In genomic region chr2:47070155-47070919, GRCh38 we compare ENCODE assay signal across 8 cellular contexts.
DNase-seq lines count a peak whose midpoint lies in the region; ATAC-seq and TF ChIP-seq lines count a peak whose summit lies in the region.

No MANE protein-coding gene starts in this region.

- peak overlapping the region; percentile 78 for H3K18ac ChIP-seq in IMR-90 (ENCODE audit: low read depth, low read length)

- DNase-seq in IMR-90 (no peak), GM10266 (ENCODE audit: extremely low spot score) (no peak), hippocampal formation (lab: John Stamatoyannopoulos, UW) (no peak), amygdala (lab: John Stamatoyannopoulos, UW) (no peak), NCI-H187 treated with DMSO at 0.1 percent for 48 hours (lab: John Stamatoyannopoulos, UW) (no peak)

- H4K91ac ChIP-seq in IMR-90 (ENCODE audit: insufficient read depth, low read depth, low read length): peak overlapping the region; percentile 99

- peaks cover 7% of the 10 kb centered on the region for H3K36me3 Mint-ChIP-seq in nephron (ENCODE audit: low read depth)

- CTCF ChIA-PET in IMR-90 (lab: Yijun Ruan, JAX): interaction anchor here (1.0 kb wide), 1 partner anchor 252 kb away, joined by 3 read pairs; no protein-coding TSS in a partner anchor

- H2BK5ac ChIP-seq in IMR-90 (ENCODE audit: low read depth, low read length, poor library complexity, severe bottlenecking): peak overlapping the region; percentile 94

- H3K79me1 ChIP-seq in IMR-90 (ENCODE audit: low read depth in 1 of 2, low read length in 2 of 2): peaks cover 19 to 76% of the 10 kb centered on the region in 2 experiments

- H2BK15ac ChIP-seq in IMR-90 (ENCODE audit: low read depth, low read length): peak overlapping the region; percentile 69; the same call in 2 of the 3 replicates

- no peaks in the 10 kb centered on the region for H3K27me3 Mint-ChIP-seq in nephron (ENCODE audit: low read depth)

- peak overlapping the region; percentile 97 for H3K14ac ChIP-seq in IMR-90 (replicated peaks; ENCODE audit: low read depth, low read length)

- peaks cover 60% of the 10 kb centered on the region for H3K9me1 ChIP-seq in IMR-90 (ENCODE audit: insufficient read depth, low read length)

- WGBS in IMR-90 (ENCODE audit: extremely low coverage in 2 of 2, insufficient read length in 1 of 2), 2 experiments: 100% methylated on average over 2 of the region's 13 CpGs; no CpG with 5 or more reads in 1 of the 2 experiments

- no peak for TF ChIP-seq CTCF in IMR-90 (conservative IDR thresholded peaks at IDR 0.05; ENCODE audit: low read depth, low read length)
- TF ChIP-seq CTCF in nephron (IDR thresholded peaks at IDR 0.05; ENCODE audit: unreplicated experiment in 3 of 3): no peak
- TF ChIP-seq CTCF in GM10266 (IDR thresholded peaks at IDR 0.05; ENCODE audit: control insufficient read depth, insufficient read depth, low read depth, missing control alignments): no peak

- peak overlapping the region; percentile 97 for H2AK9ac ChIP-seq in IMR-90 (replicated peaks; ENCODE audit: low read depth, low read length, poor library complexity)

- H3K56ac ChIP-seq in IMR-90 (ENCODE audit: extremely low read depth, insufficient read depth, low read length): peak overlapping the region; percentile 69; the same call in 1 of the 2 replicates

- no peak for ATAC-seq in IMR-90 (ENCODE audit: low read depth)

- H2BK20ac ChIP-seq in IMR-90 (ENCODE audit: low read depth, low read length): peak overlapping the region; percentile 96

- H3K36me3 ChIP-seq in ACC112 (ENCODE audit: insufficient read depth, low read length): 0 out of 2 replicates have a peak, but pooled peaks cover 10% of the 10 kb centered on the region
- peaks cover 9% of the 10 kb centered on the region; the same call in 1 of the 2 replicates for H3K36me3 ChIP-seq in IMR-90 (ENCODE audit: control insufficient read depth, insufficient read depth, low read length)
- peaks cover 0 to 23% of the 10 kb centered on the region in 2 donors for H3K36me3 ChIP-seq in duodenal mucosa (ENCODE audit: control insufficient read depth in 1 of 2, insufficient read depth in 2 of 2, low read length in 2 of 2)

- peaks cover 68% of the 10 kb centered on the region for H3K4me1 ChIP-seq in ACC112 (ENCODE audit: control insufficient read depth, insufficient read depth, low read length, unreplicated experiment)
- peaks cover 46% of the 10 kb centered on the region for H3K4me1 ChIP-seq in IMR-90 (ENCODE audit: control insufficient read depth, insufficient read depth, low read length)
- H3K4me1 ChIP-seq in duodenal mucosa (ENCODE audit: control insufficient read depth in 1 of 2, insufficient read depth in 2 of 2, low read length in 2 of 2): peaks cover 70% of the 10 kb centered on the region in 2 donors

- no peak overlapping the region for H3K4me3 Mint-ChIP-seq in nephron

- peak overlapping the region; percentile 50 for H3K9ac ChIP-seq in IMR-90 (ENCODE audit: low read depth, low read length)
- H3K9ac ChIP-seq in duodenal mucosa (ENCODE audit: low read depth in 1 of 2, low read length in 2 of 2): peak overlapping the region in 1 of 2 donors; percentile 33

- peak overlapping the region; percentile 98 for H3K27ac ChIP-seq in ACC112 (ENCODE audit: low read depth, low read length)
- H3K27ac ChIP-seq in IMR-90 (ENCODE audit: insufficient read depth, low read length): peak overlapping the region; percentile 87
- H3K27ac ChIP-seq in duodenal mucosa (ENCODE audit: low read depth, low read length): peak overlapping the region; percentile 69

- peak overlapping the region; percentile 100 for H2AK5ac ChIP-seq in IMR-90 (ENCODE audit: low read depth, low read length)

- TF ChIP-seq RAD21 in IMR-90 (IDR thresholded peaks at IDR 0.05; ENCODE audit: low read length): no peak

- BruUV-seq in IMR-90 (replicated peaks; lab: Mats Ljungman, UMichigan): no TSS peak

- in situ Hi-C loops in IMR-90 (cut with MboI; ENCODE audit: low sequenced_read_pairs): no loop called here

- peak overlapping the region; percentile 75 to 92 for H4K8ac ChIP-seq in IMR-90 (ENCODE audit: low read depth in 2 of 2, low read length in 2 of 2)

- H4K20me1 ChIP-seq in IMR-90 (ENCODE audit: insufficient read depth, low read length): no peaks in the 10 kb centered on the region

- peak overlapping the region; percentile 83 for H4K5ac ChIP-seq in IMR-90 (ENCODE audit: low read depth, low read length)

- H3K4me2 ChIP-seq in IMR-90 (ENCODE audit: low read depth, low read length): no peak overlapping the region

- intact Hi-C loops in IMR-90 (cut with micrococcal nuclease): no loop called here

- no peak overlapping the region for H3K4me3 ChIP-seq in ACC112 (ENCODE audit: low read depth, low read length)
- no peak overlapping the region for H3K4me3 ChIP-seq in IMR-90 (ENCODE audit: insufficient read depth, low read depth, low read length)
- no peak overlapping the region for H3K4me3 ChIP-seq in duodenal mucosa (ENCODE audit: low read depth in 1 of 2, low read length in 2 of 2)

- H3K27ac Mint-ChIP-seq in nephron: peak overlapping the region in 2 of 3 experiments; percentile 49 to 97

- H3K27me3 ChIP-seq in ACC112 (ENCODE audit: insufficient read depth, low read length): no peaks in the 10 kb centered on the region
- H3K27me3 ChIP-seq in IMR-90 (ENCODE audit: control insufficient read depth, insufficient read depth, low read length): no peaks in the 10 kb centered on the region
- no peaks in the 10 kb centered on the region for H3K27me3 ChIP-seq in duodenal mucosa (ENCODE audit: control insufficient read depth in 1 of 2, insufficient read depth in 2 of 2, low read length in 2 of 2)

- H3K9me3 ChIP-seq in IMR-90 (ENCODE audit: control insufficient read depth, insufficient read depth, low read length) (no peaks in the 10 kb centered on the region), duodenal mucosa (ENCODE audit: control insufficient read depth in 1 of 2, low read length in 2 of 2) (no peaks in the 10 kb centered on the region)

- H3K23ac ChIP-seq in IMR-90 (ENCODE audit: low read depth, low read length): peak overlapping the region; percentile 91

- H3K4me1 Mint-ChIP-seq in nephron: peaks cover 62% of the 10 kb centered on the region

- peaks cover 7% of the 10 kb centered on the region for H3K79me2 ChIP-seq in ACC112 (ENCODE audit: control insufficient read depth, insufficient read depth, low read length, unreplicated experiment)

- no peak for TF ChIP-seq POLR2A in IMR-90 (IDR thresholded peaks at IDR 0.05; ENCODE audit: low read depth, low read length)

- no peaks in the 10 kb centered on the region for H3K9me3 Mint-ChIP-seq in nephron

- dilution Hi-C loops in IMR-90 (cut with HindIII; ENCODE audit: low sequenced_read_pairs, unreplicated experiment): no loop called here

- peak overlapping the region; percentile 100 for H3K4ac ChIP-seq in IMR-90 (ENCODE audit: low read depth, low read length)

- H2AFZ ChIP-seq in ACC112 (ENCODE audit: low read length, unreplicated experiment) (no peak overlapping the region), IMR-90 (replicated peaks; ENCODE audit: low read length, poor library complexity) (peak overlapping the region; percentile 68)

- H2BK120ac ChIP-seq in IMR-90 (ENCODE audit: low read depth, low read length): peak overlapping the region; percentile 99

- POLR2A ChIA-PET in IMR-90 (lab: Charles Lee; ENCODE audit: unreplicated experiment): interaction anchor here (1.0 kb wide), 1 partner anchor 27 kb away, joined by 8 read pairs; no protein-coding TSS in a partner anchor

TF ChIP-seq in IMR-90, 13 proteins besides CTCF, POLR2A, EP300 and RAD21:
- no peak for TF ChIP-seq RCOR1 (IDR thresholded peaks at IDR 0.05; ENCODE audit: insufficient replicate concordance, low read length)
- TF ChIP-seq BHLHE40 (IDR thresholded peaks at IDR 0.05; ENCODE audit: low read depth, low read length): no peak
- TF ChIP-seq FOS (IDR thresholded peaks at IDR 0.05; ENCODE audit: low read depth, low read length): no peak
- TF ChIP-seq SMC3 (IDR thresholded peaks at IDR 0.05; ENCODE audit: low read depth, low read length): no peak
- no peak for TF ChIP-seq CEBPB (IDR thresholded peaks at IDR 0.05; ENCODE audit: low read depth, low read length)
- no peak for TF ChIP-seq MAFK (IDR thresholded peaks at IDR 0.05; ENCODE audit: low read depth, low read length)
- TF ChIP-seq MAZ (IDR thresholded peaks at IDR 0.05; ENCODE audit: borderline replicate concordance, low read depth, low read length): no peak
- TF ChIP-seq MXI1 (IDR thresholded peaks at IDR 0.05; ENCODE audit: borderline replicate concordance, low read depth, low read length): no peak
- TF ChIP-seq RFX5 (IDR thresholded peaks at IDR 0.05; ENCODE audit: low read depth, low read length): no peak
- no peak for TF ChIP-seq NFE2L2 (IDR thresholded peaks at IDR 0.05; ENCODE audit: low read depth, low read length)
- TF ChIP-seq ELK1 (IDR thresholded peaks at IDR 0.05; ENCODE audit: borderline replicate concordance, low read depth, low read length): no peak
- TF ChIP-seq CHD1 (IDR thresholded peaks at IDR 0.05; ENCODE audit: low read depth, low read length): no peak
- TF ChIP-seq USF2 (IDR thresholded peaks at IDR 0.05; ENCODE audit: low read depth, low read length): no peak
